ENCODE assay signal across 8 cellular contexts in genomic region chr6:26217714-26218075, GRCh38.
A peak's percentile ranks its signal among the peaks of the same experiment; 100 is the strongest.
DNase-seq lines count a peak whose midpoint lies in the region; ATAC-seq and TF ChIP-seq lines count a peak whose summit lies in the region.

No MANE protein-coding gene starts in this region.

- no peak overlapping the region for H2BK15ac ChIP-seq in mesenchymal stem cell (ENCODE audit: low read depth, poor library complexity, severe bottlenecking)

- H2BK120ac ChIP-seq in mesenchymal stem cell (ENCODE audit: low read depth, low read length) = no peak overlapping the region

- no peak overlapping the region for H4K91ac ChIP-seq in mesenchymal stem cell (ENCODE audit: low read length)

- POLR2A ChIA-PET in BJ (lab: Charles Lee) = interaction anchor here (1.5 to 2.7 kb wide), 3 partner anchors 67 to 174 kb away, joined by 16 to 48 read pairs (median 27); a partner anchor contains a TSS

- H2BK5ac ChIP-seq in mesenchymal stem cell (ENCODE audit: low read depth, low read length, poor library complexity, severe bottlenecking) = no peak overlapping the region

- H3K4me2 ChIP-seq in mesenchymal stem cell (ENCODE audit: low read length, poor library complexity, severe bottlenecking) = peak overlapping the region; percentile 70

- H3K27ac ChIP-seq in body of pancreas = peak overlapping the region; percentile 41 to 79 (median 72)
- H3K27ac ChIP-seq in mesenchymal stem cell (ENCODE audit: low read length, poor library complexity, severe bottlenecking) = peak overlapping the region; percentile 92

- 10 to 15% methylated on average over 10 of the region's 10 CpGs for WGBS in body of pancreas, 2 donors
- 8% methylated on average over 8 of the region's 10 CpGs for WGBS in mesenchymal stem cell

- CTCF ChIA-PET in BJ (lab: Yijun Ruan, JAX) = interaction anchor here (0.6 to 1.5 kb wide), 5 partner anchors 10 to 377 kb away, joined by 3 to 9 read pairs (median 4); a partner anchor contains a TSS

- no peak overlapping the region for H3K23ac ChIP-seq in mesenchymal stem cell (ENCODE audit: low read length in 2 of 2)

- H3K9me3 ChIP-seq in body of pancreas (no peaks in the 10 kb centered on the region), mesenchymal stem cell (ENCODE audit: control insufficient read depth, low read length) (no peaks in the 10 kb centered on the region)

- no peak overlapping the region for H2BK12ac ChIP-seq in mesenchymal stem cell (ENCODE audit: low read length in 2 of 2)

- H3K4me1 ChIP-seq in body of pancreas (no peaks in the 10 kb centered on the region), mesenchymal stem cell (ENCODE audit: control insufficient read depth, insufficient read depth, low read depth, low read length) (peaks cover 16% of the 10 kb centered on the region)

- H3K9ac ChIP-seq in mesenchymal stem cell (ENCODE audit: low read length) = peak overlapping the region; percentile 84

- H2AFZ ChIP-seq in mesenchymal stem cell (ENCODE audit: low read depth, low read length) = no peak overlapping the region

- ATAC-seq in body of pancreas = no peak
- ATAC-seq in HG02884 (IDR thresholded peaks at IDR 0.05; ENCODE audit: unreplicated experiment) = no peak
- no peak for ATAC-seq in HG03565 (IDR thresholded peaks at IDR 0.05; ENCODE audit: unreplicated experiment)

- H3K27me3 ChIP-seq in BJ (ENCODE audit: control insufficient read depth, insufficient read depth, low read length) = no peaks in the 10 kb centered on the region
- peaks cover 6 to 21% of the 10 kb centered on the region in 2 donors for H3K27me3 ChIP-seq in body of pancreas
- peaks cover 0 to 3% of the 10 kb centered on the region in 2 experiments for H3K27me3 ChIP-seq in mesenchymal stem cell (ENCODE audit: control insufficient read depth in 1 of 2, insufficient read depth in 1 of 2, low read length in 2 of 2)

- intact Hi-C loops in body of pancreas (cut with DNase I) = no loop called here

- no peak overlapping the region for H3K14ac ChIP-seq in mesenchymal stem cell (ENCODE audit: low read length in 2 of 2)

- H3K36me3 ChIP-seq in BJ (ENCODE audit: control insufficient read depth, insufficient read depth, low read length) (no peaks in the 10 kb centered on the region), body of pancreas (replicated peaks in 1 of 2; ENCODE audit: insufficient read depth in 1 of 2, low read depth in 2 of 2) (no peaks in the 10 kb centered on the region), mesenchymal stem cell (ENCODE audit: control insufficient read depth in 1 of 2, insufficient read depth in 2 of 2, low read depth in 1 of 2, low read length in 2 of 2) (no peaks in the 10 kb centered on the region)

- H3K79me1 ChIP-seq in mesenchymal stem cell (replicated peaks; ENCODE audit: low read length, poor library complexity, severe bottlenecking) = no peaks in the 10 kb centered on the region

- in situ Hi-C loops in KBM-7 (cut with MboI; ENCODE audit: low pct_unique_long_range_greater_than_20kb, low sequenced_read_pairs) = no loop called here

- no peak overlapping the region for H4K8ac ChIP-seq in mesenchymal stem cell (ENCODE audit: low read length)

- H3K4ac ChIP-seq in mesenchymal stem cell (ENCODE audit: low read depth in 1 of 2, low read length in 2 of 2) = peak overlapping the region in 1 of 2 experiments; percentile 73

- no peak for TF ChIP-seq POLR2A in body of pancreas (IDR thresholded peaks at IDR 0.05)

- H3K4me3 ChIP-seq in BJ (ENCODE audit: low read depth, low read length) = peak overlapping the region; percentile 59
- no peak overlapping the region for H3K4me3 ChIP-seq in body of pancreas
- H3K4me3 ChIP-seq in mesenchymal stem cell (ENCODE audit: insufficient read depth in 1 of 2, low read depth in 1 of 2, low read length in 2 of 2) = peak overlapping the region; percentile 33 to 79

- TF ChIP-seq CTCF in BJ (IDR thresholded peaks at IDR 0.05; ENCODE audit: insufficient read depth, low read depth, low read length) = no peak
- no peak for TF ChIP-seq CTCF in body of pancreas (IDR thresholded peaks at IDR 0.05)

- H3K18ac ChIP-seq in mesenchymal stem cell (ENCODE audit: low read depth in 1 of 2, low read length in 2 of 2) = no peak overlapping the region

- H2AK5ac ChIP-seq in mesenchymal stem cell (ENCODE audit: low read length, severe bottlenecking) = no peak overlapping the region

- DNase-seq in BJ (ENCODE audit: low read depth) (no peak), KBM-7 (peak; percentile 74), body of pancreas (no peak), mesenchymal stem cell (peak; percentile 50), DMS79 (lab: John Stamatoyannopoulos, UW) (no peak), DMS153 treated with DMSO at 0.1 percent for 48 hours (lab: John Stamatoyannopoulos, UW; ENCODE audit: unreplicated experiment) (no peak)

Comparison
In these comparisons a context has a peak if more than half of its experiments do, and no peak if none do; other contexts are left out.
1. DNase-seq: peak in KBM-7 (single experiment) and mesenchymal stem cell (single experiment); none in BJ (single experiment), body of pancreas (0 of 4), DMS79 (single experiment) and DMS153 treated with DMSO at 0.1 percent for 48 hours (single experiment).
2. H3K4me3 ChIP-seq: peak in BJ (single experiment) and mesenchymal stem cell (2 of 2); none in body of pancreas (0 of 2).